7 cellular contexts compared by ENCODE assay signal in the genomic region with DNA sequence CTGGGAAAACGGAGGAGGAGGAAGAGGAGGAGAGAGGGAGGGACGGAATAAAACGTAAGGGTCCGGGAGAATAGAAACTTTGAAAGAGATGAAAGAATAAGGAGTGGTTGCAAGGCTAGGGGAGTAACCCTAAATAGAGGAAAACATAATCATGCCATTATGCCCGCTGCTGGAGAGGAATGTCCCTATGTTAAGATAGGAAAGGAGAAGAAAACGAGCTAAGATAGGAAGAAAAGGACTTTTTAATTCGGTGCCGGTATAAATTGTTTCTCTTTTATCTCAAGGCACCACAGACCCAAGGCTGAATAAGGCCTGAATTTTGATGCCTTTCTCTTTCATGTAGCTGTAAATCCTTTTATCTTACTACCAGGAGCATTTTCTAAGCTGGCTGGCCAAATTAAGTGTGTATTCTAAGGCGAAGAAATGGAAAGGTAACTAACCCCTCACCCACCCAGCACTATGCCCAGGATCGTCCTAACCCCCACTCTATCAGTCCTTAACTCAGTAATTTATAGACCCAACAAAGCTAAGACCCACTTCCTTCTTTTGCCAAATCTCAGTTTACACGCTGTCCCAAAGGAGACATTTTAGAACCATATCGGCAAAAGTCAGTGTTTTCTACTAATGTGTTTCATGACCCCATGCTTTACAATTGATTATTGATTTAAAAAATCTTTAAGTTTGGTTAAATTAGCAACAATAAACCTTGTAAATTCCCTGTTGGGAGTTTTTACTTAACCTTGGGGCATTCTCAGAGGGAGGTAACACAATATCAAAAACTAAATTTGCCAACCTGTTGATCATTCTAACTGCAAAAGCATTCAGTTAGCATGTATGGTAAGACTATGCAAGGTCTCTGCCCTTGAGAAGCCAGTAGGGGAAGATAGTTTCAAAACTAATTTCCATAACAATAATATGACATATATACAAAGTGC. TPM values are rescaled to one million over a fixed set of nuclear protein-coding genes. Genes with fewer than 3 reads are reported as not detected.
DNase-seq lines count a peak whose midpoint lies in the region; ATAC-seq and TF ChIP-seq lines count a peak whose summit lies in the region.

No MANE protein-coding gene starts in this region.

- DNase-seq in HFFc6 (no peak), WTC11 (ENCODE audit: low spot score) (no peak), iPS DF 6.9 (ENCODE audit: low read depth, low spot score) (no peak), GM10266 (ENCODE audit: extremely low spot score) (no peak), NCI-H2171 treated with DMSO at 0.1 percent for 48 hours (lab: John Stamatoyannopoulos, UW) (no peak)
- no peak for DNase-seq in stimulated activated naive B cell treated with anti-CD40 and anti-IgM and Interleukin-4, amounts not matched to agents 10 μg/mL and 1 μg/mL and 100 μg/mL, for 72 hours

- H3K9me3 Mint-ChIP-seq in HFFc6: no peaks in the 10 kb centered on the region
- H3K9me3 Mint-ChIP-seq in WTC11: no peaks in the 10 kb centered on the region
- H3K9me3 Mint-ChIP-seq in stimulated activated naive B cell treated with anti-CD40 and anti-IgM and Interleukin-4, amounts not matched to agents 10 μg/mL and 1 μg/mL and 100 μg/mL, for 72 hours: no peaks in the 10 kb centered on the region

- peaks cover 2% of the 10 kb centered on the region; the same call in 1 of the 2 replicates for H3K4me1 ChIP-seq in iPS DF 6.9 (ENCODE audit: control insufficient read depth, insufficient read depth, low read length)

- H3K27me3 ChIP-seq in iPS DF 6.9 (ENCODE audit: control insufficient read depth, insufficient read depth, low read length): no peaks in the 10 kb centered on the region

- TF ChIP-seq CTCF in HFFc6 (IDR thresholded peaks at IDR 0.05) (no peak), WTC11 (IDR thresholded peaks at IDR 0.05) (no peak), GM10266 (IDR thresholded peaks at IDR 0.05; ENCODE audit: control insufficient read depth, insufficient read depth, low read depth, missing control alignments) (no peak)

- WGBS in iPS DF 6.9 (ENCODE audit: insufficient coverage, insufficient read length): no CpG with 5 or more reads among the region's 12 CpGs

- no peaks in the 10 kb centered on the region for H3K27me3 Mint-ChIP-seq in HFFc6 (ENCODE audit: insufficient read depth)
- no peaks in the 10 kb centered on the region for H3K27me3 Mint-ChIP-seq in WTC11 (ENCODE audit: low read depth)
- H3K27me3 Mint-ChIP-seq in stimulated activated naive B cell treated with anti-CD40 and anti-IgM and Interleukin-4, amounts not matched to agents 10 μg/mL and 1 μg/mL and 100 μg/mL, for 72 hours: no peaks in the 10 kb centered on the region

- H3K27ac Mint-ChIP-seq in HFFc6: peak overlapping the region; percentile 97
- peak overlapping the region; percentile 96 for H3K27ac Mint-ChIP-seq in WTC11
- peak overlapping the region; percentile 92 for H3K27ac Mint-ChIP-seq in stimulated activated naive B cell treated with anti-CD40 and anti-IgM and Interleukin-4, amounts not matched to agents 10 μg/mL and 1 μg/mL and 100 μg/mL, for 72 hours

- H3K36me3 Mint-ChIP-seq in HFFc6 (ENCODE audit: low read depth): peaks cover 27% of the 10 kb centered on the region
- peaks cover 6% of the 10 kb centered on the region; the same call in 1 of the 2 replicates for H3K36me3 Mint-ChIP-seq in WTC11
- H3K36me3 Mint-ChIP-seq in stimulated activated naive B cell treated with anti-CD40 and anti-IgM and Interleukin-4, amounts not matched to agents 10 μg/mL and 1 μg/mL and 100 μg/mL, for 72 hours: no peaks in the 10 kb centered on the region

- CTCF ChIA-PET in WTC11 (lab: Charles Lee): interaction anchor here (0.6 to 1.9 kb wide), 3 partner anchors 66 to 295 kb away, joined by 3 to 5 read pairs (median 5); no protein-coding TSS in a partner anchor

- H3K4me3 ChIP-seq in iPS DF 6.9 (ENCODE audit: low read length): peak overlapping the region; percentile 60; the same call in 1 of the 2 replicates

- no peak overlapping the region for H3K27ac ChIP-seq in iPS DF 6.9 (ENCODE audit: low read length)

- H3K36me3 ChIP-seq in iPS DF 6.9 (ENCODE audit: control insufficient read depth, insufficient read depth, low read length): no peaks in the 10 kb centered on the region

- peak overlapping the region; percentile 100 for H3K4me3 Mint-ChIP-seq in HFFc6
- H3K4me3 Mint-ChIP-seq in WTC11: peak overlapping the region; percentile 93
- H3K4me3 Mint-ChIP-seq in stimulated activated naive B cell treated with anti-CD40 and anti-IgM and Interleukin-4, amounts not matched to agents 10 μg/mL and 1 μg/mL and 100 μg/mL, for 72 hours: peak overlapping the region; percentile 89 to 93

- POLR2A ChIA-PET in WTC11 (lab: Charles Lee): interaction anchor here (0.5 to 1.9 kb wide), 3 partner anchors 42 to 110 kb away, joined by 4 to 21 read pairs (median 4); partner anchors contain the start of gene MCTS1

- no peak for ATAC-seq in WTC11
- ATAC-seq in stimulated activated naive B cell treated with anti-CD40 and anti-IgM and Interleukin-4, amounts not matched to agents 10 μg/mL and 1 μg/mL and 100 μg/mL, for 72 hours (replicated peaks): no peak
- ATAC-seq in HG02623 (IDR thresholded peaks at IDR 0.05; ENCODE audit: unreplicated experiment): no peak

- no peaks in the 10 kb centered on the region for H3K9me3 ChIP-seq in iPS DF 6.9 (ENCODE audit: control insufficient read depth, insufficient read depth, low read length)

- peaks cover 12% of the 10 kb centered on the region for H3K4me1 Mint-ChIP-seq in HFFc6 (ENCODE audit: low read depth)
- H3K4me1 Mint-ChIP-seq in WTC11: peaks cover 14% of the 10 kb centered on the region
- peaks cover 5 to 12% of the 10 kb centered on the region in 2 donors for H3K4me1 Mint-ChIP-seq in stimulated activated naive B cell treated with anti-CD40 and anti-IgM and Interleukin-4, amounts not matched to agents 10 μg/mL and 1 μg/mL and 100 μg/mL, for 72 hours

TF ChIP-seq in WTC11, 78 proteins besides CTCF, POLR2A, EP300 and RAD21:
- no peak for TF ChIP-seq GTF2I (CRISPR knock-in tag; conservative IDR thresholded peaks at IDR 0.05)
- TF ChIP-seq, protein P1, sequence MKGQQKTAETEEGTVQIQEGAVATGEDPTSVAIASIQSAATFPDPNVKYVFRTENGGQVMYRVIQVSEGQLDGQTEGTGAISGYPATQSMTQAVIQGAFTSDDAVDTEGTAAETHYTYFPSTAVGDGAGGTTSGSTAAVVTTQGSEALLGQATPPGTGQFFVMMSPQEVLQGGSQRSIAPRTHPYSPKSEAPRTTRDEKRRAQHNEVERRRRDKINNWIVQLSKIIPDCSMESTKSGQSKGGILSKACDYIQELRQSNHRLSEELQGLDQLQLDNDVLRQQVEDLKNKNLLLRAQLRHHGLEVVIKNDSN (CRISPR knock-in tag; IDR thresholded peaks at IDR 0.05): no peak
- TF ChIP-seq, protein P2, sequence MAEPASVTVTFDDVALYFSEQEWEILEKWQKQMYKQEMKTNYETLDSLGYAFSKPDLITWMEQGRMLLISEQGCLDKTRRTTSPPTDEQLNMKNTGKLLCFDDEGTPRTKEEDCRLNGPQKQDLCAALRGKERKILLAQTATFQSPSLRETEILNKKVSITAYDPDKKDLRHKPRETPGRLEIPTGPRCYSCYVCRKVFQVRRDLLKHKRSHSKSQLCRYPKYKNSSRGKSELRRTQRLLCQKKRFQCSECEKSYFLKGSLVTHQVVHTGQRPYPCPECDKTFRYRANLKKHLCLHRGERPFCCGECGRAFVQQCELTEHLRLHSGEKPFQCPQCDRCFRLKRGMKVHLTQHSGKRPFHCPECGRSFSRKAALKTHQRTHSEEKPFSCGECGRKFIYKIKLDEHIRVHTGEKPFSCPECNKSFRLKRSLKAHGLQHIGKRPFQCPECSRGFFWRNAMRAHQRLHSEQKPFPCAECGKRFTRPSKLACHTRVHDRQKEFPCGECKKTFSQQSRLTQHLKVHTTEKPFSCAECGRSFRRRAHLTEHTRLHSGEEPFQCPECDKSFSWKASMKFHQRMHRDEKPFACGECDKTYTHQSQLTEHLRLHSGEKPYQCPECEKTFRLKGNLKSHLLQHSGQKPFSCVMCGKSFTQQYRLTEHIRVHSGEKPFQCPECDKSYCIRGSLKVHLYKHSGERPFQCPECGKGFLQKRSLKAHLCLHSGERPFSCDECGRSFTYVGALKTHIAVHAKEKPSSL (CRISPR knock-in tag; conservative IDR thresholded peaks at IDR 0.05): no peak
- no peak for TF ChIP-seq TCF7 (CRISPR knock-in tag; IDR thresholded peaks at IDR 0.05; ENCODE audit: low read depth)
- TF ChIP-seq GABPB1 (CRISPR knock-in tag; IDR thresholded peaks at IDR 0.05): no peak
- no peak for TF ChIP-seq ATF2 (CRISPR knock-in tag; IDR thresholded peaks at IDR 0.05; ENCODE audit: borderline replicate concordance, low read depth)
- no peak for TF ChIP-seq CREM (CRISPR knock-in tag; IDR thresholded peaks at IDR 0.05)

RNA-seq across cellular contexts. Expression of gene CUL4B, which starts 1.1 kb away (rescaled TPM):
- 100 to 1,000 TPM; 116 to 151 (median 134) TPM for total RNA-seq in HFFc6 (2021; fragmentation: NEBNext Ultra II Directional; extraction: Animal tissue kit (Norgen Biotek cat#: 25700))
- total RNA-seq in WTC11 (2021): 38.9 to 42.3 TPM (median 42.3 TPM) in 3 replicates

RNA-seq across cellular contexts. Expression of gene MCTS1, which starts 42.0 kb away (rescaled TPM):
- 10 to 100 TPM; 57.2 to 71.7 (median 64.7) TPM for total RNA-seq in HFFc6 (2021; fragmentation: NEBNext Ultra II Directional; extraction: Animal tissue kit (Norgen Biotek cat#: 25700))
- total RNA-seq in WTC11 (2021): 22.8 to 30.4 TPM (median 28.2 TPM) in 3 replicates
